Comparison of ENCODE assay signal across 29 cellular contexts in the genomic region with DNA sequence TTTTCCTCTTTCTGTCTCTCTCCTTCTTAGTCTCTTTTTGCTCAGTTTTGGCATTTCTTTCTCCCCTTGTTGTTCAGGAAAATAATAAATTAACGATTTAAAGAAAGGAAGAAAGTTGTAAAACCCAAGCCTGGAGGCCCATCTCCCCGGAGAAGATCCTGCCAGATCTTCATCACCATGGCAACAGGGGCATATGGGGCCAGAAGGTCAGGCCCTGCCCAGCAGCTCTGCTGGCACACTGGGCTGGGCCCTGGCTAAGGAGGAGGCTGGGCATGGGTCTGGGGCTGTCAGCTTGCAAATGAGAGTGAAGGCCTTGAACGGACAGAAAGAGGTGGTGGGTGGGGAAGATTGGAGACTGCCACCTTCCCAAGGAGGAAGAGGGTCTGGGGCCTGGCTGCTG. TPM values are rescaled to one million over a fixed set of nuclear protein-coding genes. Genes with fewer than 3 reads are reported as not detected.
A peak's percentile ranks its signal among the peaks of the same experiment; 100 is the strongest.
DNase-seq lines count a peak whose midpoint lies in the region; ATAC-seq and TF ChIP-seq lines count a peak whose summit lies in the region.
"Had no signal": no experiment of that assay in that cellular context is flagged by ENCODE, and none has a peak within 500 bp of the region (broad histone marks: within the 10 kb centered on the region; RNA-seq: fewer than 3 reads in every experiment).

No MANE protein-coding gene starts in this region.

- 56 to 64% (median 59%) methylated on average over 3 of the region's 3 CpGs for WGBS in stomach, 5 donors

- peaks cover 21 to 42% (median 24%) of the 10 kb centered on the region in 4 donors for H3K4me1 ChIP-seq in stomach

- no peak for TF ChIP-seq EP300 in stomach (IDR thresholded peaks at IDR 0.05)

- intact Hi-C loops in stomach (cut with DNase I; ENCODE audit: low total_unique reads), result no loop called here

- H3K9me3 ChIP-seq in stomach, result no peaks in the 10 kb centered on the region
- H3K9me3 ChIP-seq: body of pancreas, gastrocnemius medialis, SJCRH30 had no signal

- H3K4me3 ChIP-seq in stomach, result no peak overlapping the region
- H3K4me3 ChIP-seq: body of pancreas, gastrocnemius medialis, GM23338 had no signal

- H3K27ac ChIP-seq in VCaP, result peak overlapping the region; percentile 18; the same call in 1 of the 2 replicates
- H3K27ac ChIP-seq in layer of hippocampus (ENCODE audit: low read depth, low read length), result peak overlapping the region; percentile 67
- peak overlapping the region in 4 of 5 donors; percentile 19 to 81 (median 45) for H3K27ac ChIP-seq in stomach
- H3K27ac ChIP-seq: 22Rv1, body of pancreas had no signal

- DNase-seq in DMS 273 (lab: John Stamatoyannopoulos, UW; ENCODE audit: unreplicated experiment) (peak; percentile 37), DMS 273 treated with DMSO at 0.1 percent for 48 hours (lab: John Stamatoyannopoulos, UW) (no peak), stomach (no peak)
- no peak for DNase-seq in stimulated activated CD4-positive, alpha-beta T cell treated with anti-CD3 and anti-CD28 coated beads, Interleukin-4, amount 100 ng/mL, for 4 hours
- DNase-seq in activated CD4-positive, CD25-positive, alpha-beta regulatory T cell treated with anti-CD3 and anti-CD28 coated beads, Interleukin-2, amount 50 U/mL, for 72 hours, result no peak
- DNase-seq: activated B cell treated with CpG ODN at 0.5 μM for 24 hours; activated CD4-positive, alpha-beta T cell treated with anti-CD3 and anti-CD28 coated beads, Interleukin-2, amount 50 U/mL, for 4 hours; activated CD8-positive, alpha-beta memory T cell treated with anti-CD3 and anti-CD28 coated beads, Interleukin-2, amount 10 ng/mL, durations not matched to agents 7 days and 5 days; activated T-cell treated with anti-CD3 and anti-CD28 coated beads, Interleukin-2, amount 50 U/mL, for 48 hours; body of pancreas; CD4-positive, alpha-beta T cell; EL; gastrocnemius medialis; left colon; NCI-H1092; NCI-H446 treated with DMSO at 0.1 percent for 48 hours; SJCRH30; stimulated activated CD4-positive, alpha-beta T cell treated with anti-CD3 and anti-CD28 coated beads, Interleukin-12 subunit alpha, Interleukin-12 subunit beta, amount 100 ng/mL, for 4 hours; stimulated activated CD4-positive, alpha-beta T cell treated with anti-CD3 and anti-CD28 coated beads, Interleukin-2, amount 100 ng/mL, for 48 hours; T-cell had no signal

- H3K27me3 ChIP-seq in layer of hippocampus (ENCODE audit: control insufficient read depth, insufficient read depth, low read length) (peaks cover 25% of the 10 kb centered on the region), stomach (peaks cover 2 to 85% (median 46%) of the 10 kb centered on the region in 3 donors)
- H3K27me3 ChIP-seq: SJCRH30 had no signal

- no peaks in the 10 kb centered on the region for H3K36me3 ChIP-seq in stomach
- H3K36me3 ChIP-seq: gastrocnemius medialis had no signal

- TF ChIP-seq CTCF in VCaP (conservative IDR thresholded peaks at IDR 0.05) (no peak), stomach (IDR thresholded peaks at IDR 0.05) (no peak)

- TF ChIP-seq POLR2A in stomach (IDR thresholded peaks at IDR 0.05), result no peak

- no peak for ATAC-seq in GM21723 (IDR thresholded peaks at IDR 0.05; ENCODE audit: unreplicated experiment)
- ATAC-seq: activated CD8-positive, alpha-beta memory T cell treated with anti-CD3 and anti-CD28 coated beads, Interleukin-2, amount 10 ng/mL, durations not matched to agents 7 days and 5 days; body of pancreas; gastrocnemius medialis; GM23338; left colon; sciatic nerve; T-cell had no signal

RNA-seq across cellular contexts. Expression of a gene that starts 2.8 kb away (rescaled TPM):
- total RNA-seq in stomach, result 1 to 10 TPM in 1 of 5 donors, under 1 TPM in 2, not detected in 2; 0.43 to 1.3 (median 0.92) TPM
- under 1 TPM; 0.44 to 0.76 (median 0.73) TPM for polyA plus RNA-seq in stomach
- total RNA-seq: activated B cell treated with CpG ODN at 0.5 μM for 24 hours; CD4-positive, alpha-beta T cell; endothelial cell of umbilical vein had no signal
- polyA plus RNA-seq: endothelial cell of umbilical vein, fibroblast of lung, IgD-negative memory B cell had no signal
